ENCODE assay signal across 31 cellular contexts in the genomic region with DNA sequence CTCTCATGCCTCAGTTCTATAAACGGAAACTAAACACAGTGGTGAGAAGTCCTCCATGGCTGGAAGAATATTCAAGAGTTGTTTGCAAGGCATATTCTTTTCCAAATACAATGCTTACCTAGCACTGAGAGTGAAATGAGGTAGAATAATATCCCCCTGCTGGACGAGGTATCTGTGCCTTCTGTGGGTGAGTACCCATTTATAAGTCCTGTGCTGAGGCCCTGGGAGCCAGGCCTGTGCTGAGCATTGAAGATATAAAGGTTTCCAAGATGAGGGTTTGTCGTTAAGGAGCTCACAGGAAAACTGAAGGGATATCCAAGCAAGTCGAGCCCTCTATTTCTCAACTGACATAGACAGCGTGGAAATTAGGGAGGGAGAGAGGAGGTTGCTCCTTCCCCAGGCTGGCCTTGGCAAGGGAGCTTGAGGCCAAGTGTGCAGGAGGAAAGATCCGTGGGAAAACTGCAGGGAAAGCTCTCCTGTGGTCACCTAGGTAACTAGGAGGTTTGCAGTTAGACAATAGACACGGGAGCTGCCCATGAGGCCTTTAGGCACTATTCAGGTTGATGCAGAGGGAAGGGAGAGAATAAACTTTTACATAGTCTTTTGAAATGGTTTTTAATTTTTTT. TPM values are rescaled to one million over a fixed set of nuclear protein-coding genes. Genes with fewer than 3 reads are reported as not detected.
DNase-seq lines count a peak whose midpoint lies in the region; ATAC-seq and TF ChIP-seq lines count a peak whose summit lies in the region.
"Had no signal": no experiment of that assay in that cellular context is flagged by ENCODE, and none has a peak within 500 bp of the region (broad histone marks: within the 10 kb centered on the region; RNA-seq: fewer than 3 reads in every experiment).

No MANE protein-coding gene starts in this region.

- H3K56ac ChIP-seq in H9 (ENCODE audit: insufficient read length, low read depth, low read length): no peak overlapping the region

- POLR2A ChIA-PET in WTC11 (lab: Charles Lee): interaction anchor here (1.3 kb wide), 1 partner anchor 463 kb away, joined by 3 read pairs; no protein-coding TSS in a partner anchor

- H2AFZ ChIP-seq in H9 (ENCODE audit: low read length): no peak overlapping the region

- H3K4me3 ChIP-seq in gastroesophageal sphincter: no peak overlapping the region
- H3K4me3 ChIP-seq: cardiac muscle cell, gastrocnemius medialis, sigmoid colon had no signal

- H4K20me1 ChIP-seq in H9 (ENCODE audit: control insufficient read depth, insufficient read depth, insufficient read length): no peaks in the 10 kb centered on the region

- H3K4me1 Mint-ChIP-seq in H9: peaks cover 6 to 8% of the 10 kb centered on the region in 2 experiments
- peaks cover 12% of the 10 kb centered on the region for H3K4me1 Mint-ChIP-seq in WTC11
- H3K4me1 Mint-ChIP-seq in neural crest cell: peaks cover 9% of the 10 kb centered on the region
- H3K4me1 Mint-ChIP-seq in activated T-cell treated with anti-CD3 and anti-CD28 coated beads, Interleukin-2, amount 50 U/mL, for 72 hours (ENCODE audit: low read depth): no peaks in the 10 kb centered on the region
- H3K4me1 Mint-ChIP-seq: activated naive CD4-positive, alpha-beta T cell treated with anti-CD3 and anti-CD28 coated beads, Interleukin-2, amount 10 ng/mL, durations not matched to agents 7 days and 5 days; natural killer cell; stimulated activated memory B cell treated with anti-CD40 and anti-IgM and Interleukin-4, amounts not matched to agents 10 μg/mL and 1 μg/mL and 100 μg/mL, for 72 hours had no signal

- H3K36me3 Mint-ChIP-seq in H9 (ENCODE audit: insufficient read depth in 1 of 3, low read depth in 3 of 3): peaks cover 0 to 4% (median 2%) of the 10 kb centered on the region in 3 experiments; a peak in 1 of 7 replicates
- H3K36me3 Mint-ChIP-seq in WTC11: peaks cover 3% of the 10 kb centered on the region
- no peaks in the 10 kb centered on the region for H3K36me3 Mint-ChIP-seq in neural crest cell (ENCODE audit: low read depth)
- no peaks in the 10 kb centered on the region for H3K36me3 Mint-ChIP-seq in activated T-cell treated with anti-CD3 and anti-CD28 coated beads, Interleukin-2, amount 50 U/mL, for 72 hours (ENCODE audit: insufficient read depth in 2 of 2)
- H3K36me3 Mint-ChIP-seq: activated naive CD4-positive, alpha-beta T cell treated with anti-CD3 and anti-CD28 coated beads, Interleukin-2, amount 10 ng/mL, durations not matched to agents 7 days and 5 days; natural killer cell; stimulated activated memory B cell treated with anti-CD40 and anti-IgM and Interleukin-4, amounts not matched to agents 10 μg/mL and 1 μg/mL and 100 μg/mL, for 72 hours had no signal

- H4K5ac ChIP-seq in H9 (ENCODE audit: insufficient read length, low read depth, low read length): no peak overlapping the region

- no peak overlapping the region for H3K4me2 ChIP-seq in H9 (ENCODE audit: insufficient read depth, insufficient read length, low read length)

- DNase-seq in H9 (no peak), WTC11 (ENCODE audit: low spot score) (no peak), neural crest cell (ENCODE audit: low read depth, low spot score) (no peak), retina (no peak), NCI-H146 treated with DMSO at 0.1 percent for 48 hours (lab: John Stamatoyannopoulos, UW; ENCODE audit: unreplicated experiment) (no peak), NCI-H2171 treated with DMSO at 0.1 percent for 48 hours (lab: John Stamatoyannopoulos, UW) (no peak)
- no peak for DNase-seq in activated T-cell treated with anti-CD3 and anti-CD28 coated beads, Interleukin-2, amount 50 U/mL, for 72 hours
- DNase-seq: activated CD4-positive, alpha-beta T cell treated with anti-CD3 and anti-CD28 coated beads, Interleukin-2, amount 50 U/mL, for 48 hours; activated naive CD4-positive, alpha-beta T cell treated with anti-CD3 and anti-CD28 coated beads, Interleukin-2, amount 10 ng/mL, durations not matched to agents 7 days and 5 days; amygdala; C1 segment of cervical spinal cord; COR-L47; DMS79; gastrocnemius medialis; GF-D8; H7; midbrain; natural killer cell; NCI-H1105; NCI-H2081; NCI-H446; NK-92 treated with Interleukin-12 subunit alpha and Interleukin-12 subunit beta, amount 100 ng/mL, for 24 hours; posterior cingulate gyrus; SIG-M5; sigmoid colon; stimulated activated CD4-positive, alpha-beta T cell treated with anti-CD3 and anti-CD28 coated beads, Interleukin-4, amount 100 ng/mL, for 4 hours had no signal

- no peak overlapping the region for H2BK120ac ChIP-seq in H9 (ENCODE audit: low read depth, low read length, poor library complexity, severe bottlenecking)

- no peak overlapping the region for H3K4me3 Mint-ChIP-seq in H9
- H3K4me3 Mint-ChIP-seq in WTC11: no peak overlapping the region
- H3K4me3 Mint-ChIP-seq in neural crest cell: no peak overlapping the region
- no peak overlapping the region for H3K4me3 Mint-ChIP-seq in activated T-cell treated with anti-CD3 and anti-CD28 coated beads, Interleukin-2, amount 50 U/mL, for 72 hours
- H3K4me3 Mint-ChIP-seq: activated naive CD4-positive, alpha-beta T cell treated with anti-CD3 and anti-CD28 coated beads, Interleukin-2, amount 10 ng/mL, durations not matched to agents 7 days and 5 days; activated T-helper 1 cell treated with anti-CD3 and anti-CD28 coated beads, Interleukin-12 subunit alpha, Interleukin-12 subunit beta, Interleukin-2, Interleukin-4 antibody, amounts not matched to agents 30 ng/mL and 10 ng/mL and 1 ng/mL, durations not matched to agents 14 hours and 24 hours and 36 hours; natural killer cell; stimulated activated memory B cell treated with anti-CD40 and anti-IgM and Interleukin-4, amounts not matched to agents 10 μg/mL and 1 μg/mL and 100 μg/mL, for 72 hours had no signal

- ATAC-seq in WTC11 (peak; percentile 69), gastroesophageal sphincter (peak; percentile 22)
- no peak for ATAC-seq in activated T-cell treated with anti-CD3 and anti-CD28 coated beads, Interleukin-2, amount 50 U/mL, for 72 hours (replicated peaks in 1 of 2)
- ATAC-seq: gastrocnemius medialis; left lobe of liver; natural killer cell; stimulated activated memory B cell treated with anti-CD40 and anti-IgM and Interleukin-4, amounts not matched to agents 10 μg/mL and 1 μg/mL and 100 μg/mL, for 72 hours had no signal

- CTCF ChIA-PET in WTC11 (lab: Charles Lee): interaction anchor here (1.0 to 1.2 kb wide), 2 partner anchors 17 to 18 kb away, joined by 3 to 4 read pairs; no protein-coding TSS in a partner anchor

- H3K27me3 Mint-ChIP-seq in H9 (ENCODE audit: low read depth): no peaks in the 10 kb centered on the region; the same call in 1 of the 2 replicates
- H3K27me3 Mint-ChIP-seq in WTC11 (ENCODE audit: low read depth): no peaks in the 10 kb centered on the region
- H3K27me3 Mint-ChIP-seq in neural crest cell (ENCODE audit: low read depth): no peaks in the 10 kb centered on the region
- H3K27me3 Mint-ChIP-seq in activated T-cell treated with anti-CD3 and anti-CD28 coated beads, Interleukin-2, amount 50 U/mL, for 72 hours (ENCODE audit: low read depth): no peaks in the 10 kb centered on the region
- H3K27me3 Mint-ChIP-seq: activated naive CD4-positive, alpha-beta T cell treated with anti-CD3 and anti-CD28 coated beads, Interleukin-2, amount 10 ng/mL, durations not matched to agents 7 days and 5 days; stimulated activated memory B cell treated with anti-CD40 and anti-IgM and Interleukin-4, amounts not matched to agents 10 μg/mL and 1 μg/mL and 100 μg/mL, for 72 hours had no signal

- no peak overlapping the region for H2BK12ac ChIP-seq in H9 (ENCODE audit: insufficient read length, low read depth, low read length)

- no peak overlapping the region for H4K91ac ChIP-seq in H9 (ENCODE audit: insufficient read length, low read depth, low read length)

- H2BK15ac ChIP-seq in H9 (ENCODE audit: low read depth, low read length): no peak overlapping the region

- H3K9me3 Mint-ChIP-seq in H9: no peaks in the 10 kb centered on the region
- H3K9me3 Mint-ChIP-seq in WTC11: peaks cover 4% of the 10 kb centered on the region
- no peaks in the 10 kb centered on the region for H3K9me3 Mint-ChIP-seq in neural crest cell
- H3K9me3 Mint-ChIP-seq in activated T-cell treated with anti-CD3 and anti-CD28 coated beads, Interleukin-2, amount 50 U/mL, for 72 hours: no peaks in the 10 kb centered on the region
- H3K9me3 Mint-ChIP-seq: activated naive CD4-positive, alpha-beta T cell treated with anti-CD3 and anti-CD28 coated beads, Interleukin-2, amount 10 ng/mL, durations not matched to agents 7 days and 5 days; activated T-helper 1 cell treated with anti-CD3 and anti-CD28 coated beads, Interleukin-12 subunit alpha, Interleukin-12 subunit beta, Interleukin-2, Interleukin-4 antibody, amounts not matched to agents 30 ng/mL and 10 ng/mL and 1 ng/mL, durations not matched to agents 14 hours and 24 hours and 36 hours; natural killer cell; stimulated activated memory B cell treated with anti-CD40 and anti-IgM and Interleukin-4, amounts not matched to agents 10 μg/mL and 1 μg/mL and 100 μg/mL, for 72 hours had no signal

- TF ChIP-seq EP300 in gastroesophageal sphincter (IDR thresholded peaks at IDR 0.05): no peak

- no peak overlapping the region for H3K4ac ChIP-seq in H9 (ENCODE audit: low read depth, low read length)

- no peak overlapping the region for H3K14ac ChIP-seq in H9 (ENCODE audit: insufficient read depth, low read length)

- H3K79me2 ChIP-seq in H9 (ENCODE audit: insufficient read depth, low read length): no peaks in the 10 kb centered on the region

- TF ChIP-seq CTCF in H9 (conservative IDR thresholded peaks at IDR 0.05) (peak; percentile 23; the same call in 2 of the 3 replicates), WTC11 (IDR thresholded peaks at IDR 0.05) (no peak), gastroesophageal sphincter (IDR thresholded peaks at IDR 0.05) (no peak), neural crest cell (conservative IDR thresholded peaks at IDR 0.05) (no peak)

- H3K36me3 ChIP-seq in gastroesophageal sphincter: no peaks in the 10 kb centered on the region
- H3K36me3 ChIP-seq: cardiac muscle cell, gastrocnemius medialis, sigmoid colon had no signal

- H3K4me1 ChIP-seq in H9 (ENCODE audit: insufficient read depth, low read length): no peaks in the 10 kb centered on the region
- peaks cover 0 to 40% (median 0%) of the 10 kb centered on the region in 3 donors for H3K4me1 ChIP-seq in gastroesophageal sphincter

- no peak overlapping the region for H2AK5ac ChIP-seq in H9 (ENCODE audit: insufficient read length, low read length)

- H3K79me1 ChIP-seq in H9 (ENCODE audit: insufficient read depth, low read depth, low read length, poor library complexity, severe bottlenecking): no peaks in the 10 kb centered on the region

- WGBS in H9 (ENCODE audit: extremely low coverage, insufficient read length, low lambda C conversion rate): no CpG with 5 or more reads among the region's 7 CpGs
- WGBS in gastroesophageal sphincter (ENCODE audit: low coverage in 1 of 2), 2 donors: 37 to 60% methylated on average over 5 to 6 of the region's 7 CpGs

- H3K23ac ChIP-seq in H9 (ENCODE audit: insufficient read length, low read depth, low read length): no peak overlapping the region

- peak overlapping the region in 1 of 3 experiments; percentile 41; a peak in 1 of 7 replicates for H3K27ac Mint-ChIP-seq in H9
- no peak overlapping the region for H3K27ac Mint-ChIP-seq in WTC11
- H3K27ac Mint-ChIP-seq in neural crest cell (ENCODE audit: unreplicated experiment): peak overlapping the region; percentile 54
- H3K27ac Mint-ChIP-seq in activated T-cell treated with anti-CD3 and anti-CD28 coated beads, Interleukin-2, amount 50 U/mL, for 72 hours: no peak overlapping the region
- H3K27ac Mint-ChIP-seq: activated naive CD4-positive, alpha-beta T cell treated with anti-CD3 and anti-CD28 coated beads, Interleukin-2, amount 10 ng/mL, durations not matched to agents 7 days and 5 days; activated T-helper 1 cell treated with anti-CD3 and anti-CD28 coated beads, Interleukin-12 subunit alpha, Interleukin-12 subunit beta, Interleukin-2, Interleukin-4 antibody, amounts not matched to agents 30 ng/mL and 10 ng/mL and 1 ng/mL, durations not matched to agents 14 hours and 24 hours and 36 hours; natural killer cell; stimulated activated memory B cell treated with anti-CD40 and anti-IgM and Interleukin-4, amounts not matched to agents 10 μg/mL and 1 μg/mL and 100 μg/mL, for 72 hours had no signal

- H3K27ac ChIP-seq in H9 (ENCODE audit: insufficient read length, low read depth, low read length) (no peak overlapping the region), gastroesophageal sphincter (peak overlapping the region in 2 of 4 donors; percentile 15 to 40)
- H3K27ac ChIP-seq: cardiac muscle cell, gastrocnemius medialis had no signal

- H3K18ac ChIP-seq in H9 (ENCODE audit: insufficient read length, low read depth, low read length): no peak overlapping the region

- no peak overlapping the region for H3T11ph ChIP-seq in H9 (ENCODE audit: low read length)

- H3K9me3 ChIP-seq in H9 (ENCODE audit: control insufficient read depth, low read depth, low read length) (no peaks in the 10 kb centered on the region), gastroesophageal sphincter (no peaks in the 10 kb centered on the region)
- H3K9me3 ChIP-seq: gastrocnemius medialis, sigmoid colon had no signal

- no peaks in the 10 kb centered on the region for H3K27me3 ChIP-seq in H9 (ENCODE audit: insufficient read depth, low read length)
- no peaks in the 10 kb centered on the region for H3K27me3 ChIP-seq in gastroesophageal sphincter
- H3K27me3 ChIP-seq: cardiac muscle cell, gastrocnemius medialis, sigmoid colon had no signal

- no peak overlapping the region for H2BK20ac ChIP-seq in H9 (ENCODE audit: low read depth, low read length, poor library complexity, severe bottlenecking)

- TF ChIP-seq POLR2A in gastroesophageal sphincter (IDR thresholded peaks at IDR 0.05): no peak

- no peaks in the 10 kb centered on the region for H3K23me2 ChIP-seq in H9 (ENCODE audit: insufficient read length, low read depth, low read length, poor library complexity, severe bottlenecking)

- no peak overlapping the region for H4K8ac ChIP-seq in H9 (replicated peaks; ENCODE audit: insufficient read length, low read depth, low read length)

- H3K9ac ChIP-seq in H9 (ENCODE audit: extremely low read depth, insufficient read length, low read length): no peak overlapping the region

- no peak overlapping the region for H2BK5ac ChIP-seq in H9 (ENCODE audit: insufficient read length, low read length)

RNA-seq across cellular contexts. Expression of a gene that starts 17.6 kb away (rescaled TPM):
- total RNA-seq in H9 (2021): 3.9 and 6.2 TPM in 2 replicates
- 8.6 to 11.1 TPM (median 9.2 TPM) in 3 replicates for total RNA-seq in WTC11 (2021)
- total RNA-seq in gastroesophageal sphincter: 10 to 100 TPM; 81.5 to 98.9 (median 86.8) TPM
- 7.7 and 10.6 TPM in 2 replicates for total RNA-seq in neural crest cell
- total RNA-seq in activated T-cell treated with anti-CD3 and anti-CD28 coated beads, Interleukin-2, amount 50 U/mL, for 72 hours: 10 to 100 TPM in 1 of 2 donors, 1 to 10 TPM in 1; 6.3 to 21.3 TPM

Comparison
In these comparisons a context has a peak if more than half of its experiments do, and no peak if none do; other contexts are left out.
1. ATAC-seq: peak in WTC11 (single experiment) and gastroesophageal sphincter (single experiment); none in activated T-cell treated with anti-CD3 and anti-CD28 coated beads, Interleukin-2, amount 50 U/mL, for 72 hours (0 of 2).